In genomic region chr14:92973265-92973797, GRCh38 we compare ENCODE assay signal across 8 cellular contexts. TPM values are rescaled to one million over a fixed set of nuclear protein-coding genes. Genes with fewer than 3 reads are reported as not detected.
DNase-seq lines count a peak whose midpoint lies in the region; ATAC-seq and TF ChIP-seq lines count a peak whose summit lies in the region.

No MANE protein-coding gene starts in this region.

- CTCF ChIA-PET in Calu3 (lab: Charles Lee), result interaction anchor here (0.6 kb wide), 1 partner anchor 18 kb away, joined by 4 read pairs; no protein-coding TSS in a partner anchor

- ATAC-seq in HG03039 (IDR thresholded peaks at IDR 0.05; ENCODE audit: unreplicated experiment) (no peak), HG02759 (IDR thresholded peaks at IDR 0.05; ENCODE audit: unreplicated experiment) (no peak)

- TF ChIP-seq CTCF in Calu3 (IDR thresholded peaks at IDR 0.05; ENCODE audit: unreplicated experiment) (peak; percentile 57), fibroblast of pulmonary artery (IDR thresholded peaks at IDR 0.05; ENCODE audit: low read length, missing control alignments) (peak; percentile 82), neural crest cell (conservative IDR thresholded peaks at IDR 0.05) (peak; percentile 66)

- no peak overlapping the region for H3K4me3 ChIP-seq in fibroblast of pulmonary artery (replicated peaks; ENCODE audit: low read depth, low read length)

- H3K27me3 Mint-ChIP-seq in Calu3 (ENCODE audit: unreplicated experiment) (no peaks in the 10 kb centered on the region), neural crest cell (ENCODE audit: low read depth) (no peaks in the 10 kb centered on the region)

- H3K4me1 Mint-ChIP-seq in Calu3 (ENCODE audit: low read depth, unreplicated experiment) (no peaks in the 10 kb centered on the region), neural crest cell (peaks cover 8% of the 10 kb centered on the region)

- no peak overlapping the region for H3K4me3 Mint-ChIP-seq in Calu3 (ENCODE audit: low read depth, unreplicated experiment)
- H3K4me3 Mint-ChIP-seq in neural crest cell, result no peak overlapping the region

- no TSS peak for BruUV-seq in Calu3 (replicated peaks; lab: Mats Ljungman, UMichigan)

- H3K27ac Mint-ChIP-seq in Calu3 (ENCODE audit: unreplicated experiment) (no peak overlapping the region), neural crest cell (ENCODE audit: unreplicated experiment) (no peak overlapping the region)

- intact Hi-C loops in Calu3 (cut with micrococcal nuclease; ENCODE audit: unreplicated experiment), result no loop called here

- DNase-seq in Calu3, result peak; percentile 71
- DNase-seq in HK-2 (ENCODE audit: unreplicated experiment), result peak; percentile 70
- DNase-seq in T1000 (lab: John Stamatoyannopoulos, UW), result peak; percentile 96
- DNase-seq in fibroblast of pulmonary artery (ENCODE audit: low read depth), result peak; percentile 72
- DNase-seq in neural crest cell (ENCODE audit: low read depth, low spot score), result peak; percentile 71
- no peak for DNase-seq in DMS153 treated with DMSO at 0.1 percent for 48 hours (lab: John Stamatoyannopoulos, UW; ENCODE audit: unreplicated experiment)

- H3K9me3 Mint-ChIP-seq in Calu3 (ENCODE audit: low read depth, unreplicated experiment) (peaks cover 8% of the 10 kb centered on the region), neural crest cell (peaks cover 10% of the 10 kb centered on the region)

- H3K36me3 Mint-ChIP-seq in Calu3 (ENCODE audit: insufficient read depth, unreplicated experiment) (no peaks in the 10 kb centered on the region), neural crest cell (ENCODE audit: low read depth) (peaks cover 25% of the 10 kb centered on the region)

RNA-seq across cellular contexts. Expression of gene CHGA, which starts 50.4 kb away (rescaled TPM):
- total RNA-seq in Calu3 (2022) (0.17 and 0.24 TPM in 2 replicates), neural crest cell (3.0 and 4.3 TPM in 2 replicates)
